In the genomic region with DNA sequence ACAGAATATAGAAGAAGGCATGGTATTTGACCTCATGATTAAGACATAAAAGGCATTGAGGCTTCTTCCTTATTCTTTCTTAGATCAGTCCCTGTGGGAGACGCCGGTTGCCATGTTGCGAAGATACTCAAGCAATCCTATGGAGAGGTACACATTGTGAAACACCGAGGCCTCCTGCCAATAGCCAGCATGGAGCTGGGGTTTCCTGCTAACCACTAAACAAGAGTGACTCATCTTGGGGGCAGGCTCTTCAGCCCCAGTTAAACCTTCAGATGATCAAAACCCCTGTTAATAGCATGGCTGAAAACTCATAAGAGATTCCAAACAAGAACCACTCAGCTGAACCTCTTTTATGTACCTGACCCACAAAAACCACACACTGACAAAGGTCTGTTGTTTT, we compare ENCODE assay signal across 10 cellular contexts.
DNase-seq lines count a peak whose midpoint lies in the region; TF ChIP-seq lines count a peak whose summit lies in the region.
"Had no signal": no experiment of that assay in that cellular context is flagged by ENCODE, and none has a peak within 500 bp of the region (broad histone marks: within the 10 kb centered on the region; RNA-seq: fewer than 3 reads in every experiment).

No MANE protein-coding gene starts in this region.

- no CpG with 5 or more reads among the region's 4 CpGs for WGBS in mesendoderm (ENCODE audit: extremely low coverage, insufficient coverage, low lambda C conversion rate)
- WGBS in smooth muscle cell (ENCODE audit: low lambda C conversion rate) = 85% methylated on average over 4 of the region's 4 CpGs

- no peak overlapping the region for H4K5ac ChIP-seq in mesendoderm (ENCODE audit: low read length)

- H3K4me2 ChIP-seq in mesendoderm (ENCODE audit: low read length) (no peak overlapping the region), smooth muscle cell (no peak overlapping the region)

- H3K18ac ChIP-seq in mesendoderm (ENCODE audit: low read length) = no peak overlapping the region

- H2BK5ac ChIP-seq in mesendoderm (ENCODE audit: low read length) = no peak overlapping the region

- H4K20me1 ChIP-seq in smooth muscle cell (ENCODE audit: low read depth) = no peaks in the 10 kb centered on the region

- H3K36me3 ChIP-seq in MG63 (no peaks in the 10 kb centered on the region), mesendoderm (ENCODE audit: control insufficient read depth, insufficient read depth, low read length) (no peaks in the 10 kb centered on the region), smooth muscle cell (ENCODE audit: low read depth) (no peaks in the 10 kb centered on the region)

- no peak overlapping the region for H2AK5ac ChIP-seq in mesendoderm (ENCODE audit: low read length)

- H3K27me3 ChIP-seq in MG63 (no peaks in the 10 kb centered on the region), mesendoderm (ENCODE audit: insufficient read depth, low read length, poor library complexity) (no peaks in the 10 kb centered on the region), smooth muscle cell (ENCODE audit: low read depth) (no peaks in the 10 kb centered on the region)

- H3K23ac ChIP-seq in mesendoderm (ENCODE audit: low read length) = no peak overlapping the region

- H3K4ac ChIP-seq in mesendoderm (ENCODE audit: low read depth, low read length) = no peak overlapping the region

- no peaks in the 10 kb centered on the region for H3K79me1 ChIP-seq in mesendoderm (ENCODE audit: low read length)

- H3K4me1 ChIP-seq in mesendoderm (ENCODE audit: control insufficient read depth, low read depth, low read length) = peaks cover 6% of the 10 kb centered on the region
- H3K4me1 ChIP-seq in smooth muscle cell (ENCODE audit: low read depth) = peaks cover 34% of the 10 kb centered on the region

- no peak overlapping the region for H2BK120ac ChIP-seq in mesendoderm (ENCODE audit: low read depth, low read length)

- no peaks in the 10 kb centered on the region; the same call in 1 of the 2 replicates for H3K9me3 ChIP-seq in MG63
- no peaks in the 10 kb centered on the region for H3K9me3 ChIP-seq in smooth muscle cell (replicated peaks; ENCODE audit: low read depth)

- H3K4me3 ChIP-seq in MG63 (no peak overlapping the region), astrocyte of the spinal cord (ENCODE audit: low read depth, low read length) (no peak overlapping the region), mesendoderm (ENCODE audit: low read length) (no peak overlapping the region), smooth muscle cell (no peak overlapping the region)

- H3K9ac ChIP-seq in mesendoderm (ENCODE audit: low read length) = no peak overlapping the region
- H3K9ac ChIP-seq in smooth muscle cell (ENCODE audit: low read depth) = no peak overlapping the region

- H3K56ac ChIP-seq in mesendoderm (ENCODE audit: low read length) = no peak overlapping the region

- no peak overlapping the region for H2AFZ ChIP-seq in smooth muscle cell (ENCODE audit: low read depth)

- TF ChIP-seq CTCF in astrocyte of the spinal cord (IDR thresholded peaks at IDR 0.05; ENCODE audit: low read depth, low read length) = no peak
- TF ChIP-seq CTCF in smooth muscle cell (IDR thresholded peaks at IDR 0.05; ENCODE audit: borderline replicate concordance, insufficient read depth, poor library complexity, severe bottlenecking) = no peak

- no peaks in the 10 kb centered on the region for H3F3A ChIP-seq in smooth muscle cell (ENCODE audit: low read depth)

- H2BK15ac ChIP-seq in mesendoderm (replicated peaks; ENCODE audit: low read depth) = no peak overlapping the region

- in situ Hi-C loops in astrocyte of the spinal cord (cut with HindIII; ENCODE audit: low sequenced_read_pairs) = no loop called here

- H4K8ac ChIP-seq in mesendoderm (ENCODE audit: low read depth, low read length) = no peak overlapping the region

- DNase-seq in GF-D8 (lab: John Stamatoyannopoulos, UW) (peak; percentile 91), MG63 (peak; percentile 48), astrocyte of the spinal cord (ENCODE audit: low read depth, low spot score) (peak; percentile 95), mesendoderm (peak; percentile 32), anterior cingulate cortex (lab: John Stamatoyannopoulos, UW) (no peak), smooth muscle cell (lab: John Stamatoyannopoulos, UW; ENCODE audit: unreplicated experiment) (no peak), NCI-H128 (lab: John Stamatoyannopoulos, UW; ENCODE audit: unreplicated experiment) (no peak)
- DNase-seq in stimulated activated CD8-positive, alpha-beta memory T cell treated with anti-CD3 and anti-CD28 coated beads, Interleukin-4, amount 100 ng/mL, for 48 hours = no peak
- DNase-seq: activated effector memory CD4-positive, alpha-beta T cell treated with Interleukin-2 at 50 U/mL for 16 hours; SHP77 treated with DMSO at 0.1 percent for 48 hours had no signal

- no peaks in the 10 kb centered on the region for H3K79me2 ChIP-seq in mesendoderm (ENCODE audit: control insufficient read depth, insufficient read depth, low read length)
- H3K79me2 ChIP-seq in smooth muscle cell (ENCODE audit: low read depth) = no peaks in the 10 kb centered on the region

- H3K27ac ChIP-seq in mesendoderm (ENCODE audit: low read depth, low read length) = no peak overlapping the region
- H3K27ac ChIP-seq in smooth muscle cell (ENCODE audit: low read depth) = no peak overlapping the region

Comparison
In these comparisons a context has a peak if more than half of its experiments do, and no peak if none do; other contexts are left out.
1. DNase-seq: peak in GF-D8 (single experiment), MG63 (single experiment), astrocyte of the spinal cord (single experiment) and mesendoderm (single experiment); none in stimulated activated CD8-positive, alpha-beta memory T cell treated with anti-CD3 and anti-CD28 coated beads, Interleukin-4, amount 100 ng/mL, for 48 hours (single experiment), anterior cingulate cortex (0 of 58), smooth muscle cell (single experiment) and NCI-H128 (single experiment).